In genomic region chr20:51469578-51470520, GRCh38 we compare ENCODE assay signal across 11 cellular contexts.
DNase-seq lines count a peak whose midpoint lies in the region; ATAC-seq, FAIRE-seq and TF ChIP-seq lines count a peak whose summit lies in the region.
"Had no signal": no experiment of that assay in that cellular context is flagged by ENCODE, and none has a peak within 500 bp of the region (broad histone marks: within the 10 kb centered on the region; RNA-seq: fewer than 3 reads in every experiment).

No MANE protein-coding gene starts in this region.

- no peak overlapping the region for H2AK5ac ChIP-seq in H1 (ENCODE audit: low read depth, low read length)

- H4K20me1 ChIP-seq in H1 (replicated peaks in 1 of 2; ENCODE audit: control insufficient read depth in 1 of 2, insufficient read depth in 2 of 2, low read length in 2 of 2) = peaks cover 0 to 2% of the 10 kb centered on the region in 2 experiments

- H3K27me3 ChIP-seq in left ventricle myocardium inferior (ENCODE audit: low read depth) (no peaks in the 10 kb centered on the region), H1 (replicated peaks in 1 of 4; ENCODE audit: control insufficient read depth in 3 of 4, extremely low read depth in 1 of 4, insufficient read depth in 3 of 4, low read length in 3 of 4) (no peaks in the 10 kb centered on the region)

- no peak overlapping the region for H4K8ac ChIP-seq in H1 (ENCODE audit: extremely low read depth, insufficient read depth, low read length)

- H2BK15ac ChIP-seq in H1 (ENCODE audit: low read length) = no peak overlapping the region

- no peaks in the 10 kb centered on the region for H3K79me2 ChIP-seq in H1 (ENCODE audit: control insufficient read depth in 1 of 2, insufficient read depth in 2 of 2, low read length in 2 of 2)

- no peaks in the 10 kb centered on the region for H3K27me3 Mint-ChIP-seq in type B pancreatic cell

- H2BK20ac ChIP-seq in H1 (ENCODE audit: low read length) = no peak overlapping the region

- H3K36me3 Mint-ChIP-seq in type B pancreatic cell = no peaks in the 10 kb centered on the region

- TF ChIP-seq EP300 in H1 (IDR thresholded peaks at IDR 0.05; ENCODE audit: borderline replicate concordance in 1 of 2, low read depth in 2 of 2, low read length in 2 of 2) = no peak

- ATAC-seq in left ventricle myocardium superior (peak; percentile 24), HG03354 (IDR thresholded peaks at IDR 0.05; ENCODE audit: poor library complexity, severe bottlenecking, unreplicated experiment) (no peak), HG02588 (IDR thresholded peaks at IDR 0.05; ENCODE audit: unreplicated experiment) (no peak)
- ATAC-seq: sciatic nerve had no signal

- no peak overlapping the region for H3K4me3 ChIP-seq in left ventricle myocardium inferior
- H3K4me3 ChIP-seq in H1 (ENCODE audit: extremely low read depth in 1 of 4, insufficient read depth in 2 of 4, low read depth in 3 of 4, low read length in 4 of 4) = no peak overlapping the region

- intact Hi-C loops in left ventricle myocardium superior (cut with micrococcal nuclease) = no loop called here
- intact Hi-C loops in left ventricle myocardium inferior (cut with micrococcal nuclease) = no loop called here

- H3K9ac ChIP-seq in H1 (replicated peaks in 1 of 4; ENCODE audit: extremely low read depth in 1 of 4, low read depth in 3 of 4, low read length in 3 of 4) = no peak overlapping the region; a peak in 1 of 7 replicates

- POLR2A ChIA-PET in H1 (lab: Charles Lee; ENCODE audit: partially characterized antibody) = no interaction called here

- H2BK5ac ChIP-seq in H1 (ENCODE audit: low read depth, low read length) = no peak overlapping the region

- CTCF ChIA-PET in H1 (lab: Charles Lee; ENCODE audit: partially characterized antibody) = no interaction called here

- no peaks in the 10 kb centered on the region for H3K9me3 ChIP-seq in left ventricle myocardium inferior (replicated peaks)
- H3K9me3 ChIP-seq in H1 (ENCODE audit: insufficient read depth in 2 of 2, low read depth in 1 of 2, low read length in 1 of 2) = no peaks in the 10 kb centered on the region

- H2AFZ ChIP-seq in H1 (ENCODE audit: low read length) = no peak overlapping the region

- H4K5ac ChIP-seq in H1 (ENCODE audit: insufficient read length, low read depth, low read length) = no peak overlapping the region

- 0 out of 2 replicates have a peak overlapping the region, but pooled peaks have one; percentile 17 for H2BK12ac ChIP-seq in H1 (ENCODE audit: low read depth, low read length)

- H3K27ac ChIP-seq in left ventricle myocardium inferior (replicated peaks) (no peak overlapping the region), H1 (ENCODE audit: low read depth, low read length) (no peak overlapping the region)

- H3K36me3 ChIP-seq in left ventricle myocardium inferior (no peaks in the 10 kb centered on the region), H1 (ENCODE audit: control insufficient read depth in 2 of 4, insufficient read depth in 4 of 4, low read length in 3 of 4) (no peaks in the 10 kb centered on the region)

- H3K23ac ChIP-seq in H1 (ENCODE audit: insufficient read length) = no peak overlapping the region

- no peak overlapping the region for H3K4me2 ChIP-seq in H1 (ENCODE audit: insufficient read depth in 1 of 2, low read depth in 2 of 2, low read length in 2 of 2)

- DNase-seq in left ventricle myocardium superior = no peak
- no peak for DNase-seq in left ventricle myocardium inferior
- DNase-seq in NCI-H524 treated with DMSO at 0.1 percent for 48 hours (lab: John Stamatoyannopoulos, UW) = peak; percentile 8
- DNase-seq in H1 (ENCODE audit: low read depth in 1 of 2, low spot score in 2 of 2) = no peak
- DNase-seq in type B pancreatic cell (ENCODE audit: extremely low spot score, unreplicated experiment) = no peak
- DNase-seq in amygdala (lab: John Stamatoyannopoulos, UW) = no peak
- DNase-seq: activated CD4-positive, alpha-beta T cell treated with anti-CD3 and anti-CD28 coated beads for 1 hour had no signal

- H3K18ac ChIP-seq in H1 (ENCODE audit: extremely low read depth, low read length) = no peak overlapping the region

- H3K79me1 ChIP-seq in H1 (ENCODE audit: low read depth, low read length) = no peaks in the 10 kb centered on the region

- no peak for FAIRE-seq in H1 (lab: Jason Lieb, UNC)

- H3K14ac ChIP-seq in H1 (ENCODE audit: insufficient read length) = no peak overlapping the region

- no peak overlapping the region for H4K91ac ChIP-seq in H1 (replicated peaks; ENCODE audit: insufficient read length, low read length)

- H3K4me1 ChIP-seq in left ventricle myocardium inferior = no peaks in the 10 kb centered on the region
- H3K4me1 ChIP-seq in H1 (replicated peaks in 1 of 4; ENCODE audit: control insufficient read depth in 3 of 4, insufficient read depth in 4 of 4, low read length in 3 of 4) = no peaks in the 10 kb centered on the region

- no peaks in the 10 kb centered on the region for H3K9me3 Mint-ChIP-seq in type B pancreatic cell
- H3K9me3 Mint-ChIP-seq: CD14-positive monocyte had no signal

- no peak overlapping the region for H3K56ac ChIP-seq in H1 (replicated peaks; ENCODE audit: insufficient read length, low read depth, low read length)

- no peak overlapping the region for H3K4ac ChIP-seq in H1 (replicated peaks; ENCODE audit: insufficient read length, low read depth, low read length)

- H2BK120ac ChIP-seq in H1 (replicated peaks; ENCODE audit: low read depth, low read length) = no peak overlapping the region

- H3K4me3 Mint-ChIP-seq in type B pancreatic cell = no peak overlapping the region
- H3K4me3 Mint-ChIP-seq: CD14-positive monocyte had no signal

- peaks cover 23% of the 10 kb centered on the region for H3K4me1 Mint-ChIP-seq in type B pancreatic cell (ENCODE audit: unreplicated experiment)
- H3K4me1 Mint-ChIP-seq: CD14-positive monocyte had no signal

- TF ChIP-seq CTCF in left ventricle myocardium inferior (IDR thresholded peaks at IDR 0.05; ENCODE audit: borderline replicate concordance) = no peak
- TF ChIP-seq CTCF in H1 (IDR thresholded peaks at IDR 0.05; ENCODE audit: control extremely low read depth in 1 of 3, insufficient read depth in 1 of 3, low read depth in 1 of 3, low read length in 3 of 3) = no peak
- TF ChIP-seq CTCF in type B pancreatic cell (conservative IDR thresholded peaks at IDR 0.05) = no peak

- TF ChIP-seq RAD21 in H1 (IDR thresholded peaks at IDR 0.05 in 1 of 2, conservative IDR thresholded peaks at IDR 0.05 in 1 of 2; ENCODE audit: low read depth in 2 of 2, low read length in 2 of 2) = no peak

- no peak for TF ChIP-seq POLR2A in H1 (IDR thresholded peaks at IDR 0.05; ENCODE audit: control extremely low read depth in 1 of 2, low read depth in 2 of 2, low read length in 2 of 2)

- no peaks in the 10 kb centered on the region for H3K23me2 ChIP-seq in H1 (ENCODE audit: low read depth, low read length)

- H3K27ac Mint-ChIP-seq in type B pancreatic cell = peak overlapping the region; percentile 50

- WGBS in H1 (ENCODE audit: extremely low coverage in 1 of 2, insufficient coverage in 1 of 2, insufficient read length in 1 of 2, insufficient replicate concordance in 2 of 2, low coverage in 1 of 2, low lambda C conversion rate in 2 of 2, missing lambda C conversion rate in 1 of 2), 2 experiments = 87% methylated on average over 12 of the region's 12 CpGs; no CpG with 5 or more reads in 1 of the 2 experiments

TF ChIP-seq in H1, 55 proteins besides CTCF, POLR2A, EP300 and RAD21 (continues in another document):
- TF ChIP-seq POLR2AphosphoS5 (IDR thresholded peaks at IDR 0.05; ENCODE audit: low read depth, low read length) = no peak
- TF ChIP-seq EGR1 (IDR thresholded peaks at IDR 0.05; ENCODE audit: borderline replicate concordance, low read depth, low read length) = no peak
